In genomic region chr10:71687480-71687879, GRCh38 we compare ENCODE assay signal across 21 cellular contexts. TPM values are rescaled to one million over a fixed set of nuclear protein-coding genes. Genes with fewer than 3 reads are reported as not detected.
"Had no signal": no experiment of that assay in that cellular context is flagged by ENCODE, and none has a peak within 500 bp of the region (broad histone marks: within the 10 kb centered on the region; RNA-seq: fewer than 3 reads in every experiment).

No MANE protein-coding gene starts in this region.

- H3K27me3 ChIP-seq: right lobe of liver, testis, tibial artery, upper lobe of left lung, uterus had no signal

- H3K27me3 Mint-ChIP-seq: natural killer cell treated with Interleukin-12 subunit alpha and Interleukin-12 subunit beta and Interleukin-15 and Interleukin-18, amount 100 ng/mL, for 72 hours had no signal

- ATAC-seq: lower lobe of right lung; natural killer cell treated with Interleukin-12 subunit alpha and Interleukin-12 subunit beta and Interleukin-15 and Interleukin-18, amount 100 ng/mL, for 72 hours; right lobe of liver had no signal

- H3K36me3 ChIP-seq: lower lobe of right lung, right lobe of liver, tibial artery, upper lobe of left lung, uterus had no signal

- H3K4me3 ChIP-seq: coronary artery, lower lobe of right lung, right lobe of liver, testis, tibial artery, upper lobe of left lung, uterus had no signal

- H3K4me1 ChIP-seq: lower lobe of right lung, parathyroid adenoma, right lobe of liver, testis, tibial artery, uterus had no signal

- H3K9me3 ChIP-seq: lower lobe of right lung, right lobe of liver, testis, upper lobe of left lung, uterus had no signal

- DNase-seq: dermis blood vessel endothelial cell; effector memory CD4-positive, alpha-beta T cell; left ventricle myocardium superior; lower lobe of right lung; right lobe of liver; small intestine; stimulated activated CD4-positive, alpha-beta T cell treated with anti-CD3 and anti-CD28 coated beads, Interleukin-15, amount 100 ng/mL, for 24 hours; stimulated activated CD4-positive, alpha-beta T cell treated with anti-CD3 and anti-CD28 coated beads, Interleukin-2, amount 100 ng/mL, for 48 hours; stimulated activated naive CD4-positive, alpha-beta T cell treated with Interleukin-2 at 50 U/mL for 16 hours; testis; tibial artery; upper lobe of left lung; uterus had no signal

- H3K27ac ChIP-seq: coronary artery, lower lobe of right lung, parathyroid adenoma, right lobe of liver, testis, tibial artery, upper lobe of left lung, uterus had no signal

- H3K4me3 Mint-ChIP-seq: neural crest cell had no signal

RNA-seq across cellular contexts. Expression of gene C10orf105, which starts 32.1 kb away (rescaled TPM):
- total RNA-seq: fibroblast of villous mesenchyme; frontal cortex; natural killer cell treated with Interleukin-12 subunit alpha and Interleukin-12 subunit beta and Interleukin-15 and Interleukin-18, amount 100 ng/mL, for 72 hours; progenitor cell of endocrine pancreas had no signal
- polyA plus RNA-seq: keratinocyte had no signal
